Comparison of ENCODE assay signal across 1 cellular context in genomic region chr11:108497317-108498045, GRCh38.
TF ChIP-seq lines count a peak whose summit lies in the region.

No MANE protein-coding gene starts in this region.

TF ChIP-seq in SK-N-SH treated with all-trans-retinoic acid at 6 μM for 48 hours, 23 proteins besides CTCF, POLR2A, EP300 and RAD21 (continued from another document):
- TF ChIP-seq TSHZ2 (CRISPR knock-in tag; IDR thresholded peaks at IDR 0.05), result no peak
- TF ChIP-seq TOX (CRISPR knock-in tag; IDR thresholded peaks at IDR 0.05; ENCODE audit: borderline replicate concordance), result no peak
- TF ChIP-seq CREB5 (CRISPR knock-in tag; IDR thresholded peaks at IDR 0.05; ENCODE audit: low read depth), result no peak
- no peak for TF ChIP-seq ESRRG (CRISPR knock-in tag; IDR thresholded peaks at IDR 0.05)
- TF ChIP-seq ZNF70 (CRISPR knock-in tag; IDR thresholded peaks at IDR 0.05), result no peak
- TF ChIP-seq GLIS3 (CRISPR knock-in tag; IDR thresholded peaks at IDR 0.05), result no peak
- TF ChIP-seq ISL1 (CRISPR knock-in tag; IDR thresholded peaks at IDR 0.05), result no peak
